8 cellular contexts compared by ENCODE assay signal in genomic region chr10:124418726-124419501, GRCh38. TPM values are rescaled to one million over a fixed set of nuclear protein-coding genes. Genes with fewer than 3 reads are reported as not detected.
DNase-seq lines count a peak whose midpoint lies in the region; ATAC-seq and TF ChIP-seq lines count a peak whose summit lies in the region.

Gene OAT (minus strand): TSS chr10:124418923. CDS start chr10:124412171, 6,752 bp downstream.

- peak; percentile 97 for ATAC-seq in GM18498 (IDR thresholded peaks at IDR 0.05; ENCODE audit: unreplicated experiment)
- ATAC-seq in HG02884 (IDR thresholded peaks at IDR 0.05; ENCODE audit: unreplicated experiment) = peak; percentile 95
- ATAC-seq in left cardiac atrium = peak; percentile 98
- peak; percentile 98 for ATAC-seq in upper lobe of left lung (ENCODE audit: low FRiP score in 2 of 2)

- peaks cover 11 to 32% (median 30%) of the 10 kb centered on the region in 4 donors for H3K4me1 ChIP-seq in upper lobe of left lung

- no peaks in the 10 kb centered on the region for H3K9me3 ChIP-seq in upper lobe of left lung

- no peaks in the 10 kb centered on the region for H3K36me3 ChIP-seq in upper lobe of left lung

- intact Hi-C loops in left cardiac atrium (cut with DNase I) (loop anchor here in 1 of 2 donors (10.0 kb wide), 1 partner anchor 326 kb away; the partner anchor contains the start of gene FAM53B), posterior vena cava (cut with DNase I) (loop anchor here in 1 of 2 donors (1.0 kb wide), 1 partner anchor 42 kb away; the partner anchor contains the start of gene LHPP)

- WGBS in upper lobe of left lung, 2 donors = 16 to 28% methylated on average over 5 to 16 of the region's 70 CpGs

- TF ChIP-seq EP300 in upper lobe of left lung (IDR thresholded peaks at IDR 0.05) = no peak

- peak; percentile 71 to 98 (median 95) for TF ChIP-seq POLR2A in upper lobe of left lung (IDR thresholded peaks at IDR 0.05)

- peak within 1 kb of the TSS; percentile 79 to 94 (median 88) for H3K27ac ChIP-seq in upper lobe of left lung

- no peaks in the 10 kb centered on the region for H3K27me3 ChIP-seq in upper lobe of left lung

- peak in 2 of 6 experiments; percentile 4 to 24 for TF ChIP-seq CTCF in upper lobe of left lung (IDR thresholded peaks at IDR 0.05)

- H3K4me3 ChIP-seq in upper lobe of left lung = peak within 1 kb of the TSS; percentile 64 to 92 (median 86)

- DNase-seq in NCI-H1694 treated with DMSO at 0.1 percent for 48 hours (lab: John Stamatoyannopoulos, UW) = peak; percentile 51
- peak; percentile 92 to 97 (median 95) for DNase-seq in T-helper 2 cell
- peak; percentile 44 to 98 (median 91) for DNase-seq in amygdala (lab: John Stamatoyannopoulos, UW)
- peak; percentile 99 for DNase-seq in left cardiac atrium
- peak; percentile 99 for DNase-seq in posterior vena cava (ENCODE audit: low spot score)
- DNase-seq in upper lobe of left lung = peak; percentile 97 to 99

RNA-seq across cellular contexts. Expression of gene OAT, which starts in this region (rescaled TPM):
- total RNA-seq in left cardiac atrium (10 to 100 TPM; 37.2 to 51.1 TPM), posterior vena cava (100 to 1,000 TPM in 1 of 2 donors, 10 to 100 TPM in 1; 89.5 to 113 TPM), upper lobe of left lung (10 to 100 TPM; 21.0 to 82.7 (median 48.0) TPM)

Comparison
In these comparisons a context has a peak if more than half of its experiments do, and no peak if none do; other contexts are left out.
1. Peak in every context shown above with its lines: DNase-seq, ATAC-seq, H3K4me3 ChIP-seq and H3K27ac ChIP-seq.